14 cellular contexts compared by ENCODE assay signal in the genomic region with DNA sequence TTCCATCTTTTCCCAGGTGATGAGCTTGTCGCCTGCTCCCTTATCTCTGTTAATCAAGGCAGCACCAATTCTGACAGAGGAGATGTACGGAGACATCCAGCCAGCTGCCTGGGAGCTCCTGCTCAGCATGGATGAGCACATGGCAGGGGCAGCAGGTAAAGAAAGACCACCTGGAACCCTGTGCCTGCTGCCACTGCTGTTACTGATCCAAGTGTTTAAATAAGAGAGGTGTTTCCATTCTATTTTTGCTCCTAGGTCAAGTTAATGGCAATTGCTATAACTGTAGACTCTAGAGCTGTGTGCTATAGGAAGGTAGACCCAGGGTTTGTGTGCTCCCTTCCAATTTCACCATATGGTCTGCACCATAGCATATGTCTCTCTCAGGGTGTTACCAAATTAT.
DNase-seq lines count a peak whose midpoint lies in the region; ATAC-seq lines count a peak whose summit lies in the region.
"Had no signal": no experiment of that assay in that cellular context is flagged by ENCODE, and none has a peak within 500 bp of the region (broad histone marks: within the 10 kb centered on the region; RNA-seq: fewer than 3 reads in every experiment).

No MANE protein-coding gene starts in this region.

- DNase-seq in G401 (ENCODE audit: low spot score) (peak; percentile 69), NCI-H2171 treated with DMSO at 0.1 percent for 48 hours (lab: John Stamatoyannopoulos, UW) (peak; percentile 97), cerebellum (ENCODE audit: low spot score) (peak; percentile 60), pons (ENCODE audit: low spot score) (peak; percentile 29), MG63 (no peak), posterior vena cava (ENCODE audit: low spot score) (no peak)
- DNase-seq: Calu3; CD4-positive, alpha-beta T cell; DMS153; DMS79 treated with DMSO at 0.1 percent for 48 hours; EL; GF-D8 had no signal

- H3K36me3 ChIP-seq in MG63, result no peaks in the 10 kb centered on the region
- H3K36me3 ChIP-seq: HAP-1 had no signal

- in situ Hi-C loops in G401 (cut with HindIII; ENCODE audit: low sequenced_read_pairs), result no loop called here

- ATAC-seq in HG02885 (IDR thresholded peaks at IDR 0.05; ENCODE audit: poor library complexity, unreplicated experiment), result no peak

- H3K27me3 ChIP-seq in MG63, result no peaks in the 10 kb centered on the region; the same call in 1 of the 2 replicates

- intact Hi-C loops in posterior vena cava (cut with DNase I), result no loop called here

- no peaks in the 10 kb centered on the region for H3K9me3 ChIP-seq in MG63
- H3K9me3 ChIP-seq: HAP-1 had no signal

- no peak overlapping the region for H3K4me3 ChIP-seq in MG63
- H3K4me3 ChIP-seq: HAP-1 had no signal

Comparison
In these comparisons a context has a peak if more than half of its experiments do, and no peak if none do; other contexts are left out.
1. DNase-seq: peak in G401 (single experiment), NCI-H2171 treated with DMSO at 0.1 percent for 48 hours (single experiment), cerebellum (single experiment) and pons (single experiment); none in MG63 (single experiment) and posterior vena cava (single experiment).